Comparison of ENCODE assay signal across 8 cellular contexts in genomic region chr2:28594029-28594368, GRCh38.
DNase-seq lines count a peak whose midpoint lies in the region; ATAC-seq and TF ChIP-seq lines count a peak whose summit lies in the region.

No MANE protein-coding gene starts in this region.

- peaks cover 30% of the 10 kb centered on the region for H3K4me1 Mint-ChIP-seq in activated T-helper 1 cell treated with anti-CD3 and anti-CD28 coated beads, Interleukin-12 subunit alpha, Interleukin-12 subunit beta, Interleukin-2, Interleukin-4 antibody, amounts not matched to agents 30 ng/mL and 10 ng/mL and 1 ng/mL, durations not matched to agents 14 hours and 24 hours and 36 hours (ENCODE audit: low read depth)

- peak overlapping the region; percentile 46 for H3K4me3 ChIP-seq in left ventricle myocardium inferior
- no peak overlapping the region for H3K4me3 ChIP-seq in mesendoderm (ENCODE audit: low read length)
- no peak overlapping the region for H3K4me3 ChIP-seq in uterus

- no peak overlapping the region for H2BK5ac ChIP-seq in mesendoderm (ENCODE audit: low read length)

- peak overlapping the region; percentile 49 for H3K4me3 Mint-ChIP-seq in activated T-helper 1 cell treated with anti-CD3 and anti-CD28 coated beads, Interleukin-12 subunit alpha, Interleukin-12 subunit beta, Interleukin-2, Interleukin-4 antibody, amounts not matched to agents 30 ng/mL and 10 ng/mL and 1 ng/mL, durations not matched to agents 14 hours and 24 hours and 36 hours

- no peak overlapping the region for H2BK120ac ChIP-seq in mesendoderm (ENCODE audit: low read depth, low read length)

- no peak for TF ChIP-seq POLR2A in uterus (IDR thresholded peaks at IDR 0.05)

- no peaks in the 10 kb centered on the region for H3K79me2 ChIP-seq in mesendoderm (ENCODE audit: control insufficient read depth, insufficient read depth, low read length)

- H3K9ac ChIP-seq in mesendoderm (ENCODE audit: low read length) = no peak overlapping the region

- H3K36me3 ChIP-seq in left ventricle myocardium inferior = no peaks in the 10 kb centered on the region
- no peaks in the 10 kb centered on the region for H3K36me3 ChIP-seq in mesendoderm (ENCODE audit: control insufficient read depth, insufficient read depth, low read length)
- no peaks in the 10 kb centered on the region for H3K36me3 ChIP-seq in uterus

- no peaks in the 10 kb centered on the region for H3K9me3 Mint-ChIP-seq in activated T-helper 1 cell treated with anti-CD3 and anti-CD28 coated beads, Interleukin-12 subunit alpha, Interleukin-12 subunit beta, Interleukin-2, Interleukin-4 antibody, amounts not matched to agents 30 ng/mL and 10 ng/mL and 1 ng/mL, durations not matched to agents 14 hours and 24 hours and 36 hours

- H4K5ac ChIP-seq in mesendoderm (ENCODE audit: low read length) = no peak overlapping the region

- no peak overlapping the region for H3K18ac ChIP-seq in mesendoderm (ENCODE audit: low read length)

- H3K4ac ChIP-seq in mesendoderm (ENCODE audit: low read depth, low read length) = no peak overlapping the region

- peak overlapping the region; percentile 78 for H3K27ac Mint-ChIP-seq in activated T-helper 1 cell treated with anti-CD3 and anti-CD28 coated beads, Interleukin-12 subunit alpha, Interleukin-12 subunit beta, Interleukin-2, Interleukin-4 antibody, amounts not matched to agents 30 ng/mL and 10 ng/mL and 1 ng/mL, durations not matched to agents 14 hours and 24 hours and 36 hours

- H3K27me3 ChIP-seq in left ventricle myocardium inferior (ENCODE audit: low read depth) (no peaks in the 10 kb centered on the region), mesendoderm (ENCODE audit: insufficient read depth, low read length, poor library complexity) (no peaks in the 10 kb centered on the region), uterus (no peaks in the 10 kb centered on the region)

- H3K27me3 Mint-ChIP-seq in activated T-helper 1 cell treated with anti-CD3 and anti-CD28 coated beads, Interleukin-12 subunit alpha, Interleukin-12 subunit beta, Interleukin-2, Interleukin-4 antibody, amounts not matched to agents 30 ng/mL and 10 ng/mL and 1 ng/mL, durations not matched to agents 14 hours and 24 hours and 36 hours (ENCODE audit: insufficient read depth) = peaks cover 4% of the 10 kb centered on the region

- H3K4me1 ChIP-seq in left ventricle myocardium inferior (peaks cover 45% of the 10 kb centered on the region), mesendoderm (ENCODE audit: control insufficient read depth, low read depth, low read length) (no peaks in the 10 kb centered on the region), uterus (no peaks in the 10 kb centered on the region)

- WGBS in mesendoderm (ENCODE audit: extremely low coverage, insufficient coverage, low lambda C conversion rate) = no CpG with 5 or more reads among the region's 12 CpGs

- H2BK15ac ChIP-seq in mesendoderm (replicated peaks; ENCODE audit: low read depth) = no peak overlapping the region

- no peak for TF ChIP-seq CTCF in left ventricle myocardium inferior (IDR thresholded peaks at IDR 0.05; ENCODE audit: borderline replicate concordance)
- TF ChIP-seq CTCF in uterus (IDR thresholded peaks at IDR 0.05) = no peak

- H3K27ac ChIP-seq in left ventricle myocardium inferior (replicated peaks) = peak overlapping the region; percentile 95
- no peak overlapping the region for H3K27ac ChIP-seq in mesendoderm (ENCODE audit: low read depth, low read length)
- peak overlapping the region; percentile 94 to 98 for H3K27ac ChIP-seq in uterus

- H3K9me3 ChIP-seq in left ventricle myocardium inferior (replicated peaks) (no peaks in the 10 kb centered on the region), uterus (no peaks in the 10 kb centered on the region)

- H3K23ac ChIP-seq in mesendoderm (ENCODE audit: low read length) = no peak overlapping the region

- H2AK5ac ChIP-seq in mesendoderm (ENCODE audit: low read length) = no peak overlapping the region

- H3K4me2 ChIP-seq in mesendoderm (ENCODE audit: low read length) = no peak overlapping the region

- ATAC-seq in left ventricle myocardium superior (no peak), GM18868 (IDR thresholded peaks at IDR 0.05; ENCODE audit: unreplicated experiment) (no peak), HG03354 (IDR thresholded peaks at IDR 0.05; ENCODE audit: poor library complexity, severe bottlenecking, unreplicated experiment) (no peak)

- peak overlapping the region; percentile 72 for H3K56ac ChIP-seq in mesendoderm (ENCODE audit: low read length)

- H3K79me1 ChIP-seq in mesendoderm (ENCODE audit: low read length) = no peaks in the 10 kb centered on the region

- peaks cover 12% of the 10 kb centered on the region for H3K36me3 Mint-ChIP-seq in activated T-helper 1 cell treated with anti-CD3 and anti-CD28 coated beads, Interleukin-12 subunit alpha, Interleukin-12 subunit beta, Interleukin-2, Interleukin-4 antibody, amounts not matched to agents 30 ng/mL and 10 ng/mL and 1 ng/mL, durations not matched to agents 14 hours and 24 hours and 36 hours (ENCODE audit: low read depth)

- intact Hi-C loops in left ventricle myocardium inferior (cut with micrococcal nuclease) (loop anchor here (10.0 kb wide), 1 partner anchor 161 kb away; the partner anchor contains the start of gene PPP1CB), left ventricle myocardium superior (cut with micrococcal nuclease) (loop anchor here (5.0 kb wide), 1 partner anchor 158 kb away; the partner anchor contains the start of gene PPP1CB), uterus (cut with DNase I; ENCODE audit: low total_unique reads) (loop anchor here (10.0 kb wide), 1 partner anchor 161 kb away; the partner anchor contains the start of gene PPP1CB)
- intact Hi-C loops in activated T-helper 1 cell treated with anti-CD3 and anti-CD28 coated beads, Interleukin-12 subunit alpha, Interleukin-12 subunit beta, Interleukin-2, Interleukin-4 antibody, amounts not matched to agents 30 ng/mL and 10 ng/mL and 1 ng/mL, durations not matched to agents 14 hours and 24 hours and 36 hours (cut with micrococcal nuclease) = loop anchor here (1.0 kb wide), 7 partner anchors 20 to 276 kb away; partner anchors contain the start of gene TRMT61B

- H4K8ac ChIP-seq in mesendoderm (ENCODE audit: low read depth, low read length) = no peak overlapping the region

- no peak for DNase-seq in left ventricle myocardium inferior
- DNase-seq in left ventricle myocardium superior = no peak
- DNase-seq in activated T-helper 1 cell treated with anti-CD3 and anti-CD28 coated beads, Interleukin-12 subunit alpha, Interleukin-12 subunit beta, Interleukin-2, Interleukin-4 antibody, amounts not matched to agents 30 ng/mL and 10 ng/mL and 1 ng/mL, durations not matched to agents 14 hours and 24 hours and 36 hours (ENCODE audit: low spot score) = no peak
- DNase-seq in mesendoderm = no peak
- DNase-seq in uterus = peak in 1 of 2 donors; percentile 10
- no peak for DNase-seq in midbrain (lab: John Stamatoyannopoulos, UW)
